ENCODE assay signal across 7 cellular contexts in the genomic region with DNA sequence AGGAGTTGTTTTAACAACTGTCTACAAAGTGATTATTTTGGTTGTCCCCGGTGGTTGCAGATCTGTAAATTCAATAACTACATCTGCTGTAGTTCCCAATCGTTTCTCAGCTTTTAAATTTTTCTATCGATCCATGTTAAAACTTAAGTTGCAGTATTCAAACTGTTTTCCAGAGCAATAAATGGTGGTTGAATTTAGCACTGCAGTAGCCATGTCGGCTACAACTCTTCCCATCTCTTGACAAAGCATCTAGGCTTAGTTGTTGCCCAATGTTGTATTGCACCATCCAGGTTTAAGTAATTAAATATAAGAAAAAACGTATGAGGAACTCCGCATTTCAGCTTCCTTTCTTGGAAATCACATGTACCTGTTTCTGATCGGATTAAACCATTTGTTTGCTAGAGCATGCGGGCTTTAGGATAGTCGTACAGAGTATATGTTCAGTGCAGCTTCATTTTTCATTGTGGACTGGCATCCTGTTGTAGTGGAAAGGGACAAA. TPM values are rescaled to one million over a fixed set of nuclear protein-coding genes. Genes with fewer than 3 reads are reported as not detected.
DNase-seq lines count a peak whose midpoint lies in the region; FAIRE-seq and TF ChIP-seq lines count a peak whose summit lies in the region.

No MANE protein-coding gene starts in this region.

- no peak for FAIRE-seq in H1 (lab: Jason Lieb, UNC)
- no peak for FAIRE-seq in GM12892 (lab: Jason Lieb, UNC)

- peaks cover 8% of the 10 kb centered on the region for H3K4me1 ChIP-seq in OCI-LY3 (ENCODE audit: low read length)
- peaks cover 1 to 6% (median 5%) of the 10 kb centered on the region in 4 experiments; a peak in 4 of 7 replicates for H3K4me1 ChIP-seq in H1 (replicated peaks in 1 of 4; ENCODE audit: control insufficient read depth in 3 of 4, insufficient read depth in 4 of 4, low read length in 3 of 4)
- H3K4me1 ChIP-seq in neuron (ENCODE audit: insufficient read depth, low read length): peaks cover 13% of the 10 kb centered on the region

- H3K36me3 ChIP-seq in H7 (replicated peaks; ENCODE audit: control insufficient read depth, insufficient read depth, low read length): no peaks in the 10 kb centered on the region; the same call in 1 of the 2 replicates
- no peaks in the 10 kb centered on the region for H3K36me3 ChIP-seq in OCI-LY3 (replicated peaks; ENCODE audit: low read depth, low read length)
- peaks cover 0 to 16% (median 0%) of the 10 kb centered on the region in 4 experiments; a peak in 2 of 8 replicates for H3K36me3 ChIP-seq in H1 (ENCODE audit: control insufficient read depth in 2 of 4, insufficient read depth in 4 of 4, low read length in 3 of 4)
- H3K36me3 ChIP-seq in neuron (ENCODE audit: insufficient read depth, low read length): peaks cover 2% of the 10 kb centered on the region

- H2AK5ac ChIP-seq in H1 (ENCODE audit: low read depth, low read length): no peak overlapping the region

- no peak overlapping the region for H2BK15ac ChIP-seq in H1 (ENCODE audit: low read length)

- H3K27ac ChIP-seq in OCI-LY3 (ENCODE audit: low read length): no peak overlapping the region
- no peak overlapping the region for H3K27ac ChIP-seq in H1 (ENCODE audit: low read depth, low read length)

- H2BK120ac ChIP-seq in H1 (replicated peaks; ENCODE audit: low read depth, low read length): no peak overlapping the region

- H3K9ac ChIP-seq in OCI-LY3 (ENCODE audit: low read length) (peak overlapping the region; percentile 67), H1 (replicated peaks in 1 of 4; ENCODE audit: extremely low read depth in 1 of 4, low read depth in 3 of 4, low read length in 3 of 4) (peak overlapping the region; percentile 60 to 96 (median 66); a peak in 4 of 7 replicates)

- no peak overlapping the region for H3K18ac ChIP-seq in H1 (ENCODE audit: extremely low read depth, low read length)

- H4K8ac ChIP-seq in H1 (ENCODE audit: extremely low read depth, insufficient read depth, low read length): no peak overlapping the region

- peak; percentile 22 for DNase-seq in H7
- no peak for DNase-seq in H1 (ENCODE audit: low read depth in 1 of 2, low spot score in 2 of 2)
- DNase-seq in NCI-H2196 treated with DMSO at 0.1 percent for 48 hours (lab: John Stamatoyannopoulos, UW; ENCODE audit: unreplicated experiment): no peak
- DNase-seq in pons (ENCODE audit: low spot score): no peak
- DNase-seq in GM12892 (ENCODE audit: insufficient read length): no peak

- peaks cover 2% of the 10 kb centered on the region; the same call in 1 of the 2 replicates for H3K79me1 ChIP-seq in H1 (ENCODE audit: low read depth, low read length)

- no peak for TF ChIP-seq POLR2A in H1 (IDR thresholded peaks at IDR 0.05; ENCODE audit: control extremely low read depth in 1 of 2, low read depth in 2 of 2, low read length in 2 of 2)
- no peak for TF ChIP-seq POLR2A in GM12892 (IDR thresholded peaks at IDR 0.05; ENCODE audit: low read depth, low read length)

- no peak overlapping the region for H3K14ac ChIP-seq in H1 (ENCODE audit: insufficient read length)

- 37% methylated on average over 9 of the region's 9 CpGs; no CpG with 5 or more reads in 1 of the 2 experiments for WGBS in H1 (ENCODE audit: extremely low coverage in 1 of 2, insufficient coverage in 1 of 2, insufficient read length in 1 of 2, insufficient replicate concordance in 2 of 2, low coverage in 1 of 2, low lambda C conversion rate in 2 of 2, missing lambda C conversion rate in 1 of 2), 2 experiments

- H3K56ac ChIP-seq in H1 (replicated peaks; ENCODE audit: insufficient read length, low read depth, low read length): no peak overlapping the region

- H3K4me3 ChIP-seq in H7 (ENCODE audit: insufficient read depth, low read depth, low read length): peak overlapping the region; percentile 87
- H3K4me3 ChIP-seq in OCI-LY3 (ENCODE audit: low read length): peak overlapping the region; percentile 79
- H3K4me3 ChIP-seq in H1 (ENCODE audit: extremely low read depth in 1 of 4, insufficient read depth in 2 of 4, low read depth in 3 of 4, low read length in 4 of 4): peak overlapping the region; percentile 77 to 88 (median 83)
- peak overlapping the region; percentile 73 for H3K4me3 ChIP-seq in neuron (ENCODE audit: low read length)

- no peak overlapping the region for H2BK5ac ChIP-seq in H1 (ENCODE audit: low read depth, low read length)

- H4K5ac ChIP-seq in H1 (ENCODE audit: insufficient read length, low read depth, low read length): no peak overlapping the region

- H4K20me1 ChIP-seq in OCI-LY3 (ENCODE audit: insufficient read depth, low read length) (peaks cover 7% of the 10 kb centered on the region), H1 (replicated peaks in 1 of 2; ENCODE audit: control insufficient read depth in 1 of 2, insufficient read depth in 2 of 2, low read length in 2 of 2) (no peaks in the 10 kb centered on the region)

- no peak overlapping the region for H4K91ac ChIP-seq in H1 (replicated peaks; ENCODE audit: insufficient read length, low read length)

- H3K4me2 ChIP-seq in OCI-LY3 (ENCODE audit: low read length) (peak overlapping the region; percentile 78), H1 (ENCODE audit: insufficient read depth in 1 of 2, low read depth in 2 of 2, low read length in 2 of 2) (peak overlapping the region; percentile 67 to 73)

- H3K27me3 ChIP-seq in H7 (ENCODE audit: control insufficient read depth, insufficient read depth, low read length): no peaks in the 10 kb centered on the region
- H3K27me3 ChIP-seq in OCI-LY3 (ENCODE audit: low read depth, low read length): no peaks in the 10 kb centered on the region
- H3K27me3 ChIP-seq in H1 (replicated peaks in 1 of 4; ENCODE audit: control insufficient read depth in 3 of 4, extremely low read depth in 1 of 4, insufficient read depth in 3 of 4, low read length in 3 of 4): no peaks in the 10 kb centered on the region
- H3K27me3 ChIP-seq in neuron (ENCODE audit: insufficient read depth, low read length): no peaks in the 10 kb centered on the region

- TF ChIP-seq EP300 in H1 (IDR thresholded peaks at IDR 0.05; ENCODE audit: borderline replicate concordance in 1 of 2, low read depth in 2 of 2, low read length in 2 of 2): no peak

- H2BK12ac ChIP-seq in H1 (ENCODE audit: low read depth, low read length): no peak overlapping the region

- no peak for TF ChIP-seq CTCF in OCI-LY3 (IDR thresholded peaks at IDR 0.05; ENCODE audit: low read depth, low read length)
- TF ChIP-seq CTCF in H1 (IDR thresholded peaks at IDR 0.05; ENCODE audit: control extremely low read depth in 1 of 3, insufficient read depth in 1 of 3, low read depth in 1 of 3, low read length in 3 of 3): no peak

- H3K23me2 ChIP-seq in H1 (ENCODE audit: low read depth, low read length): no peaks in the 10 kb centered on the region

- no peak for TF ChIP-seq RAD21 in H1 (IDR thresholded peaks at IDR 0.05 in 1 of 2, conservative IDR thresholded peaks at IDR 0.05 in 1 of 2; ENCODE audit: low read depth in 2 of 2, low read length in 2 of 2)

- CTCF ChIA-PET in H1 (lab: Charles Lee; ENCODE audit: partially characterized antibody): interaction anchor here (0.6 to 1.3 kb wide), 4 partner anchors 24 to 467 kb away, joined by 3 to 4 read pairs (median 4); no protein-coding TSS in a partner anchor

- peaks cover 44% of the 10 kb centered on the region for H3K79me2 ChIP-seq in OCI-LY3 (ENCODE audit: low read length)
- H3K79me2 ChIP-seq in H1 (ENCODE audit: control insufficient read depth in 1 of 2, insufficient read depth in 2 of 2, low read length in 2 of 2): peaks cover 4 to 51% of the 10 kb centered on the region in 2 experiments

- H2AFZ ChIP-seq in OCI-LY3 (ENCODE audit: low read depth, low read length): peak overlapping the region; percentile 49; the same call in 1 of the 2 replicates
- H2AFZ ChIP-seq in H1 (ENCODE audit: low read length): no peak overlapping the region
- H2AFZ ChIP-seq in neuron (ENCODE audit: low read depth, low read length): peak overlapping the region; percentile 74

- H3K9me3 ChIP-seq in OCI-LY3 (ENCODE audit: insufficient read depth, low read length): no peaks in the 10 kb centered on the region
- peaks cover 0 to 3% of the 10 kb centered on the region in 2 experiments; a peak in 1 of 4 replicates for H3K9me3 ChIP-seq in H1 (ENCODE audit: insufficient read depth in 2 of 2, low read depth in 1 of 2, low read length in 1 of 2)
- no peaks in the 10 kb centered on the region for H3K9me3 ChIP-seq in neuron (ENCODE audit: low read length)

- H2BK20ac ChIP-seq in H1 (ENCODE audit: low read length): no peak overlapping the region

- H3K4ac ChIP-seq in H1 (replicated peaks; ENCODE audit: insufficient read length, low read depth, low read length): no peak overlapping the region

- no peak overlapping the region for H3K23ac ChIP-seq in H1 (ENCODE audit: insufficient read length)

- POLR2A ChIA-PET in H1 (lab: Charles Lee; ENCODE audit: partially characterized antibody): interaction anchor here (0.6 to 1.9 kb wide), 8 partner anchors 10 to 195 kb away, joined by 3 to 11 read pairs (median 4); a partner anchor contains a TSS

TF ChIP-seq in H1, 55 proteins besides CTCF, POLR2A, EP300 and RAD21 (continues in another document):
- no peak for TF ChIP-seq BCL11A (IDR thresholded peaks at IDR 0.05; ENCODE audit: low read depth in 2 of 2, low read length in 2 of 2)
- no peak for TF ChIP-seq RNF2 (IDR thresholded peaks at IDR 0.05; ENCODE audit: borderline replicate concordance, low read depth, low read length, missing control alignments, poor library complexity, severe bottlenecking)

RNA-seq across cellular contexts. Expression of a gene that starts 1.0 kb away (rescaled TPM):
- 96.1 and 112 TPM in 2 replicates for total RNA-seq in H7 (2014; rRNA removed; shearing (Covaris generic))
- 76.2 and 84.7 TPM in 2 replicates for total RNA-seq in H1 (2021; fragmentation: NEBNext Ultra II Directional; extraction: Animal tissue kit (Norgen Biotek cat#: 25700))
- 78.4 and 151 TPM in 2 replicates for polyA plus RNA-seq in H1 (2011; rRNA removed)
- 117 TPM for polyA plus RNA-seq in H1 (2011; cell fraction: cytosol; rRNA removed)
- polyA plus RNA-seq in H1 (2011; cell fraction: nucleus; rRNA removed): 26.8 TPM
- polyA plus RNA-seq in H1 (2012, experiment 1 of 2): 103 to 133 TPM (median 109 TPM) in 4 replicates
- 39.7 TPM for polyA plus RNA-seq in H1 (2012, experiment 2 of 2)
- 182 TPM for polyA plus RNA-seq in H1 (2013, experiment 1 of 2)
- polyA plus RNA-seq in H1 (2013, experiment 2 of 2): 242 TPM
- 76.1 and 102 TPM in 2 replicates for polyA minus RNA-seq in H1 (2011; rRNA and poly(A)+ RNA removed)
- polyA minus RNA-seq in H1 (2011; cell fraction: cytosol; rRNA and poly(A)+ RNA removed): 34.4 TPM
- 34.0 TPM for polyA minus RNA-seq in H1 (2011; cell fraction: nucleus; rRNA and poly(A)+ RNA removed)
- 37.0 TPM for polyA plus RNA-seq in GM12892 (2012; ENCODE audit: missing spikeins)

RNA-seq across cellular contexts. Expression of a gene that starts 27.7 kb away (rescaled TPM):
- 49.3 and 60.3 TPM in 2 replicates for total RNA-seq in H7 (2014; rRNA removed; shearing (Covaris generic))
- 42.4 and 45.8 TPM in 2 replicates for total RNA-seq in H1 (2021; fragmentation: NEBNext Ultra II Directional; extraction: Animal tissue kit (Norgen Biotek cat#: 25700))
- polyA plus RNA-seq in H1 (2011; rRNA removed): 15.1 and 22.7 TPM in 2 replicates
- polyA plus RNA-seq in H1 (2011; cell fraction: cytosol; rRNA removed): 37.8 TPM
- 25.6 TPM for polyA plus RNA-seq in H1 (2011; cell fraction: nucleus; rRNA removed)
- 26.5 to 39.1 TPM (median 33.3 TPM) in 4 replicates for polyA plus RNA-seq in H1 (2012, experiment 1 of 2)
- 6.5 TPM for polyA plus RNA-seq in H1 (2012, experiment 2 of 2)
- 35.5 TPM for polyA plus RNA-seq in H1 (2013, experiment 1 of 2)
- polyA plus RNA-seq in H1 (2013, experiment 2 of 2): 33.0 TPM
- polyA minus RNA-seq in H1 (2011; rRNA and poly(A)+ RNA removed): 28.4 and 31.4 TPM in 2 replicates
- polyA minus RNA-seq in H1 (2011; cell fraction: cytosol; rRNA and poly(A)+ RNA removed): 18.6 TPM
- 48.5 TPM for polyA minus RNA-seq in H1 (2011; cell fraction: nucleus; rRNA and poly(A)+ RNA removed)
- polyA plus RNA-seq in GM12892 (2012; ENCODE audit: missing spikeins): 24.1 TPM
